In the genomic region with DNA sequence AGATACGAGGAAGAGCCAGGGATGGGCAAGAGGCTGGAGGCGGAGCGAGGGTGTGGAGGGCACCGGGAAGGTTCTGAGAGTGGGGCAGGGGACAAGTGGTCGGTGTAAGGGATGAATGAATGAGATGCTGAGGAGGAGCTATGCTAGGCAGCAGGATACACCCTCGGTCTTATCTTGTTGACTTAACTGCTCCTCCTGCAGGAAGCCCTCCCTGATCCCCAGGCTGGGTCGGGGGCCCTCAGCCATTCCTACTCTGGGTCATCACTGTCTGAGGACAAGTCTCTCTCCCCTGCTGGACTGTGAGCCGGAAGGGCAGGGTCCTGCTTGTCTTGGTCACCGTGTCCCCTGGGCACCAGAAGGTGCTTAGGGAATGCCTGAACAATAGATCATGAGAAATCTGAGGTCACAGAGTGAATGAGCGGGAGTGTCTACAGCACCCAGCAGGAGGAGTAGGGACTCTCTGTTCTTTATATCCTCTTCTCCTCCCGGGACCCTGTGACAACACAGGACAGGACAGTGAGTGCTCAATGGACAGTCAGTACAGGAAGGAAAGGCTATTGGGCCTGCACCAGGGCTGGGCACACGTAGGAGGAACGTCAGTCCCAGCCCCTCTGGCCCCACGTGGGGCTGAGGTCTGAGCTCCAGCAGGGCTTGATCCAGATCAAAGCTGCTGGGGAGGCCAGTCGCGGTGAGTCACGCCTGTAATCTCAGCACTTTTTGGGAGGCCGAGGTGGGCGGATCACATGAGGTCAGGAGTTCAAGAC, we compare ENCODE assay signal across 9 cellular contexts. TPM values are rescaled to one million over a fixed set of nuclear protein-coding genes. Genes with fewer than 3 reads are reported as not detected.
DNase-seq lines count a peak whose midpoint lies in the region; ATAC-seq, FAIRE-seq and TF ChIP-seq lines count a peak whose summit lies in the region.
"Had no signal": no experiment of that assay in that cellular context is flagged by ENCODE, and none has a peak within 500 bp of the region (broad histone marks: within the 10 kb centered on the region; RNA-seq: fewer than 3 reads in every experiment).

No MANE protein-coding gene starts in this region.

- TF ChIP-seq CTCF in epithelial cell of proximal tubule (conservative IDR thresholded peaks at IDR 0.05; ENCODE audit: low read depth, low read length) (peak; percentile 17), osteocyte (IDR thresholded peaks at IDR 0.05) (no peak), D721Med (IDR thresholded peaks at IDR 0.05; ENCODE audit: insufficient read depth, missing control alignments) (no peak)

- H3K36me3 Mint-ChIP-seq in osteocyte (ENCODE audit: unreplicated experiment): peaks cover under 1% of the 10 kb centered on the region

- H3K27ac Mint-ChIP-seq in osteocyte (ENCODE audit: unreplicated experiment): no peak overlapping the region

- DNase-seq in GM03348 (ENCODE audit: low spot score): peak; percentile 61
- peak; percentile 90 for DNase-seq in RCC 7860 (ENCODE audit: low spot score)
- no peak for DNase-seq in epithelial cell of proximal tubule (ENCODE audit: low read depth)
- DNase-seq in osteocyte (ENCODE audit: extremely low spot score, unreplicated experiment): no peak
- DNase-seq in NCI-H748 (lab: John Stamatoyannopoulos, UW; ENCODE audit: unreplicated experiment): no peak
- no peak for DNase-seq in D721Med (ENCODE audit: insufficient read length, low spot score)

- H3K27me3 Mint-ChIP-seq in osteocyte (ENCODE audit: unreplicated experiment): no peaks in the 10 kb centered on the region

- H3K4me1 Mint-ChIP-seq in osteocyte (ENCODE audit: unreplicated experiment): peaks cover 21% of the 10 kb centered on the region

- peak overlapping the region; percentile 46 for H3K4me3 Mint-ChIP-seq in osteocyte (ENCODE audit: unreplicated experiment)

- FAIRE-seq in RCC 7860 (lab: Jason Lieb, UNC) (peak; percentile 77), D721Med (lab: Jason Lieb, UNC) (no peak)
- FAIRE-seq: islet of Langerhans had no signal

- no peaks in the 10 kb centered on the region for H3K9me3 Mint-ChIP-seq in osteocyte (ENCODE audit: unreplicated experiment)

- H3K4me3 ChIP-seq in epithelial cell of proximal tubule (ENCODE audit: low read depth, low read length): no peak overlapping the region

- no peak for ATAC-seq in GM21717 (IDR thresholded peaks at IDR 0.05; ENCODE audit: unreplicated experiment)
- no peak for ATAC-seq in HG03045 (IDR thresholded peaks at IDR 0.05; ENCODE audit: unreplicated experiment)

RNA-seq across cellular contexts. Expression of gene NKPD1, which starts 6.5 kb away (rescaled TPM):
- 0.29 TPM in 1 of 2 replicates, not detected in the other for total RNA-seq in epithelial cell of proximal tubule
- total RNA-seq in osteocyte: 0.18 and 0.35 TPM in 2 replicates

RNA-seq across cellular contexts. Expression of gene TRAPPC6A, which starts 23.8 kb away (rescaled TPM):
- total RNA-seq in epithelial cell of proximal tubule (9.5 and 16.5 TPM in 2 replicates), osteocyte (29.4 and 31.5 TPM in 2 replicates)

RNA-seq across cellular contexts. Expression of gene BLOC1S3, which starts 24.3 kb away (rescaled TPM):
- total RNA-seq in epithelial cell of proximal tubule (5.4 and 11.5 TPM in 2 replicates), osteocyte (16.9 and 23.1 TPM in 2 replicates)

Comparison
In these comparisons a context has a peak if more than half of its experiments do, and no peak if none do; other contexts are left out.
1. DNase-seq: peak in GM03348 (single experiment) and RCC 7860 (single experiment); none in epithelial cell of proximal tubule (single experiment), osteocyte (single experiment), NCI-H748 (single experiment) and D721Med (single experiment).